Comparison of ENCODE assay signal across 7 cellular contexts in the genomic region with DNA sequence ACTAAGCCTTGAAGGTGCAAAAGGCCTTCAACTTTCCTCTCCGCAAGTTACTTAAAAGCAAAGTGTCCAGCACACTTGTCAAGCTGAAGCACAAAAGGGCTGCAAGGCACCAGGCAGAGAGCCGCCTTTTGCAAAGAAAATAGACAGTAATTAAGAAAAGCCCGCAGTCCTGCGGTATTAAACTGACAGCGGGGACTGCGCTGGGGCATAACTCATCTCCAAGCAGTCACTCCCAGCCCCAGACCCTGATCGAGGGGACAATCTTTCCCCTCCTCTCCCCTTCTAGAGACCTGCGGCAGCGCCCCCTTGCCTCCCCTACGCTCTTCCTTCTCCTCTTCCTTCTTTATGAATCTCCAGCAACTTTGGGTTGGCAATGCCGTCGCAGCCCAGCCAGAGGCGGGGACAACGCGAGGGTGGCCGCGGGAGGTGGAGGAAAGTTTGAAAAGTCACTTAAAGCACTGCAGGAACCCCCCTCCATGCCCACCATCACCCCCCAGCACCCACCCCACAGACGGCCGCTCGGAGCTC.
A peak's percentile ranks its signal among the peaks of the same experiment; 100 is the strongest.
DNase-seq lines count a peak whose midpoint lies in the region; ATAC-seq, FAIRE-seq and TF ChIP-seq lines count a peak whose summit lies in the region.

No MANE protein-coding gene starts in this region.

- H3K4me3 ChIP-seq in H7 (ENCODE audit: insufficient read depth, low read depth, low read length) (peak overlapping the region; percentile 76), OCI-LY7 (ENCODE audit: low read depth, low read length, poor library complexity, severe bottlenecking) (peak overlapping the region; percentile 63), muscle layer of duodenum (ENCODE audit: low read depth in 1 of 2, low read length in 2 of 2) (peak overlapping the region; percentile 47 to 72)

- peak overlapping the region; percentile 49 for H3K4me2 ChIP-seq in OCI-LY7 (ENCODE audit: low read length)

- no peak overlapping the region for H2AFZ ChIP-seq in OCI-LY7 (ENCODE audit: low read length)

- H3K27ac ChIP-seq in OCI-LY7 (ENCODE audit: low read depth, low read length, poor library complexity, severe bottlenecking) (no peak overlapping the region), muscle layer of duodenum (ENCODE audit: low read length) (no peak overlapping the region)

- peak; percentile 59 for DNase-seq in H7
- peak; percentile 5 for DNase-seq in OCI-LY7 (ENCODE audit: low spot score)
- no peak for DNase-seq in urothelium cell line (ENCODE audit: low spot score)
- DNase-seq in AML-193 (lab: John Stamatoyannopoulos, UW): no peak

- intact Hi-C loops in OCI-LY7 (cut with micrococcal nuclease; ENCODE audit: unreplicated experiment): no loop called here
- intact Hi-C loops in dendritic cell treated with granulocyte-macrophage colony-stimulating factor and Interleukin-4, amounts not matched to agents 40 ng/mL and 50 ng/mL, for 4 days (cut with micrococcal nuclease): no loop called here

- ATAC-seq in HG02798 (IDR thresholded peaks at IDR 0.05; ENCODE audit: poor library complexity, unreplicated experiment): no peak

- no TSS peak for BruUV-seq in OCI-LY7 (replicated peaks; lab: Mats Ljungman, UMichigan)

- CTCF ChIA-PET in OCI-LY7 (lab: Charles Lee; ENCODE audit: unreplicated experiment): no interaction called here

- H3K27me3 ChIP-seq in H7 (ENCODE audit: control insufficient read depth, insufficient read depth, low read length) (peaks cover 3% of the 10 kb centered on the region), muscle layer of duodenum (ENCODE audit: low read depth, low read length) (peaks cover 4% of the 10 kb centered on the region)

- H3K36me3 Mint-ChIP-seq in dendritic cell treated with granulocyte-macrophage colony-stimulating factor and Interleukin-4, amounts not matched to agents 40 ng/mL and 50 ng/mL, for 4 days (ENCODE audit: low read depth): peaks cover 5% of the 10 kb centered on the region

- H3K9me3 ChIP-seq in OCI-LY7 (ENCODE audit: low read length) (no peaks in the 10 kb centered on the region), muscle layer of duodenum (ENCODE audit: control insufficient read depth in 1 of 2, low read length in 2 of 2) (no peaks in the 10 kb centered on the region)

- TF ChIP-seq CTCF in OCI-LY7 (conservative IDR thresholded peaks at IDR 0.05; ENCODE audit: low read length): 0 out of 2 replicates have a peak, but pooled peaks have one; percentile 26

- H3K4me1 Mint-ChIP-seq in dendritic cell treated with granulocyte-macrophage colony-stimulating factor and Interleukin-4, amounts not matched to agents 40 ng/mL and 50 ng/mL, for 4 days (ENCODE audit: low read depth): peaks cover 19% of the 10 kb centered on the region

- H3K4me1 ChIP-seq in OCI-LY7 (ENCODE audit: insufficient read depth, low read length, poor library complexity, severe bottlenecking) (no peaks in the 10 kb centered on the region), muscle layer of duodenum (ENCODE audit: control insufficient read depth in 1 of 2, insufficient read depth in 2 of 2, low read length in 2 of 2) (peaks cover 0 to 9% of the 10 kb centered on the region in 2 donors)

- H4K20me1 ChIP-seq in OCI-LY7 (ENCODE audit: insufficient read depth, low read length): no peaks in the 10 kb centered on the region

- H3K27ac Mint-ChIP-seq in dendritic cell treated with granulocyte-macrophage colony-stimulating factor and Interleukin-4, amounts not matched to agents 40 ng/mL and 50 ng/mL, for 4 days: no peak overlapping the region

- FAIRE-seq in urothelium cell line (lab: Jason Lieb, UNC): no peak

- H3K9me2 ChIP-seq in OCI-LY7 (ENCODE audit: insufficient read depth, low read length): no peaks in the 10 kb centered on the region

- no peaks in the 10 kb centered on the region for H3K79me2 ChIP-seq in OCI-LY7 (ENCODE audit: insufficient read depth, low read depth, low read length)

- H3K4me3 Mint-ChIP-seq in dendritic cell treated with granulocyte-macrophage colony-stimulating factor and Interleukin-4, amounts not matched to agents 40 ng/mL and 50 ng/mL, for 4 days: peak overlapping the region; percentile 38

- H3K9me3 Mint-ChIP-seq in dendritic cell treated with granulocyte-macrophage colony-stimulating factor and Interleukin-4, amounts not matched to agents 40 ng/mL and 50 ng/mL, for 4 days: no peaks in the 10 kb centered on the region

- H3K36me3 ChIP-seq in H7 (replicated peaks; ENCODE audit: control insufficient read depth, insufficient read depth, low read length) (no peaks in the 10 kb centered on the region), OCI-LY7 (ENCODE audit: insufficient read depth, low read length) (no peaks in the 10 kb centered on the region), muscle layer of duodenum (ENCODE audit: control insufficient read depth in 1 of 2, insufficient read depth in 2 of 2, low read length in 2 of 2) (no peaks in the 10 kb centered on the region)

- POLR2A ChIA-PET in OCI-LY7 (lab: Charles Lee): interaction anchor here (0.7 kb wide), 1 partner anchor 15 kb away, joined by 3 read pairs; no protein-coding TSS in a partner anchor

- H3K27me3 Mint-ChIP-seq in dendritic cell treated with granulocyte-macrophage colony-stimulating factor and Interleukin-4, amounts not matched to agents 40 ng/mL and 50 ng/mL, for 4 days: peaks cover 36% of the 10 kb centered on the region

Comparison
In these comparisons a context has a peak if more than half of its experiments do, and no peak if none do; other contexts are left out.
1. DNase-seq: peak in H7 (single experiment) and OCI-LY7 (single experiment); none in urothelium cell line (single experiment) and AML-193 (0 of 2).
2. Peak in every context shown above with its lines, with median percentiles within 50 percentile points of each other: H3K4me3 ChIP-seq.